ENCODE assay signal across 17 cellular contexts in the genomic region with DNA sequence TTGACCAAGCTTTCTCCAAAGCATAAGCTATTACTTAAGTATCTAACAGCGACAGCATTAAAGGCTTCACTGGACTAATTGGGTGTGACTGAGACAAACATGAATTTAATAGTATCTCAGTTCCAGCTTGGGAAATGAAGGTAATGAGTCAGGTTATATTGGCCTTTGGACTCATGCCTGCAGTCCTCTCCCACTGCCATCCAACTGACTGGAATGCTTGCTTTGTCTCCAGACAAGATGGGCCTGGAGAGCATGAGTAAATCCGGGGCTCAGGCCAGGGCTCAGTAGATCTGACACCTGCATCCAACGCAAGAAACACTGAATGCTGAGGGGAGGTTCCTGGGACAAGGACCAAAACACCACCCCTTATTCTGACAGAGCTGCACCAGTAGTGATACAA.
DNase-seq lines count a peak whose midpoint lies in the region; ATAC-seq and TF ChIP-seq lines count a peak whose summit lies in the region.
"Had no signal": no experiment of that assay in that cellular context is flagged by ENCODE, and none has a peak within 500 bp of the region (broad histone marks: within the 10 kb centered on the region; RNA-seq: fewer than 3 reads in every experiment).

No MANE protein-coding gene starts in this region.

- no peaks in the 10 kb centered on the region for H3K36me3 ChIP-seq in mucosa of descending colon (ENCODE audit: low read depth)
- H3K36me3 ChIP-seq: ovary, upper lobe of left lung had no signal

- H3K27me3 Mint-ChIP-seq in natural killer cell (ENCODE audit: low read depth in 2 of 2) = no peaks in the 10 kb centered on the region

- no peak overlapping the region for H3K4me3 Mint-ChIP-seq in natural killer cell

- peaks cover 16 to 22% of the 10 kb centered on the region in 2 donors for H3K9me3 Mint-ChIP-seq in natural killer cell

- ATAC-seq in mucosa of descending colon = peak; percentile 98
- ATAC-seq in GM18868 (IDR thresholded peaks at IDR 0.05; ENCODE audit: unreplicated experiment) = no peak
- no peak for ATAC-seq in natural killer cell
- ATAC-seq: left cardiac atrium had no signal

- no peaks in the 10 kb centered on the region for H3K4me1 ChIP-seq in mucosa of descending colon (ENCODE audit: low read depth)
- H3K4me1 ChIP-seq: upper lobe of left lung had no signal

- no peak overlapping the region for H3K27ac Mint-ChIP-seq in natural killer cell

- H3K4me1 Mint-ChIP-seq in natural killer cell = no peaks in the 10 kb centered on the region

- intact Hi-C loops in mucosa of descending colon (cut with DNase I, micrococcal nuclease) = no loop called here
- intact Hi-C loops in natural killer cell (cut with micrococcal nuclease) = no loop called here

- no peak overlapping the region for H3K4me3 ChIP-seq in mucosa of descending colon
- H3K4me3 ChIP-seq: ovary, PC-9, upper lobe of left lung had no signal

- H3K9me3 ChIP-seq in mucosa of descending colon = no peaks in the 10 kb centered on the region
- H3K9me3 ChIP-seq: ovary, upper lobe of left lung had no signal

- DNase-seq in Ammon's horn (ENCODE audit: low spot score) (peak; percentile 2), HS-5 (ENCODE audit: low read depth) (peak; percentile 18), astrocyte of the hippocampus (ENCODE audit: low read depth, low spot score) (peak; percentile 45), mucosa of descending colon (peak in 1 of 3 donors; percentile 27), NCI-H526 treated with DMSO at 0.1 percent for 48 hours (lab: John Stamatoyannopoulos, UW) (no peak), natural killer cell (no peak), NCI-H2081 (lab: John Stamatoyannopoulos, UW) (no peak)
- DNase-seq: activated effector memory CD4-positive, alpha-beta T cell treated with Interleukin-2 at 50 U/mL for 16 hours; dermis blood vessel endothelial cell; Kasumi-1; left cardiac atrium; NCI-H510A treated with DMSO at 0.1 percent for 48 hours; ovary; PC-9; stimulated activated naive CD4-positive, alpha-beta T cell; upper lobe of left lung had no signal

- H3K36me3 Mint-ChIP-seq in natural killer cell = no peaks in the 10 kb centered on the region

- TF ChIP-seq CTCF in mucosa of descending colon (IDR thresholded peaks at IDR 0.05) (no peak), natural killer cell (IDR thresholded peaks at IDR 0.05) (no peak)

Comparison
In these comparisons a context has a peak if more than half of its experiments do, and no peak if none do; other contexts are left out.
1. DNase-seq: peak in Ammon's horn (single experiment), HS-5 (single experiment) and astrocyte of the hippocampus (single experiment); none in NCI-H526 treated with DMSO at 0.1 percent for 48 hours (single experiment), natural killer cell (single experiment) and NCI-H2081 (0 of 2).